In the genomic region with DNA sequence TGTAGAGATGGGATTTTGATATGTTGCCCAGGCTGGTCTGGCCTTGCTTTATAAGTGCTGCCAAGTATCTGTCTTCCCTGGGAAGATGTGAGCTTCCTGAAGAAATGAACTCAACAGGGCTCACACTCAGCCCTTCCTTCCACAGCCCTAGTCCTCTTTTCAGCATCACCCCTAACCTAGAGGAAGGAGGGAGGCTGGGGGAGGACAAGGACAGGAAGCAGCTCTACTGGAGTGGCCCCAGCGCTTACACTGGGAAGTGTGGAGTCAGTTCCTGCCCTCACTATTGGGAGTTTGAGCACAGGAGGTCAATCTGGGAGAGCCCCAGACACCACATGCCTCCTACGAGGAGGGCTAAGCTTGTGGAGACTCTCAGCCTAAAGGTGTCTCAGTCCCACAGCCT, we compare ENCODE assay signal across 29 cellular contexts. TPM values are rescaled to one million over a fixed set of nuclear protein-coding genes. Genes with fewer than 3 reads are reported as not detected.
DNase-seq lines count a peak whose midpoint lies in the region; ATAC-seq and TF ChIP-seq lines count a peak whose summit lies in the region.
"Had no signal": no experiment of that assay in that cellular context is flagged by ENCODE, and none has a peak within 500 bp of the region (broad histone marks: within the 10 kb centered on the region; RNA-seq: fewer than 3 reads in every experiment).

No MANE protein-coding gene starts in this region.

- H3K4me1 ChIP-seq in DND-41 (ENCODE audit: insufficient read depth, low read length) (peaks cover 58% of the 10 kb centered on the region), fibroblast of lung (ENCODE audit: control insufficient read depth, extremely low read depth, insufficient read depth, low read length) (peaks cover 31% of the 10 kb centered on the region)

- TF ChIP-seq CTCF in DND-41 (IDR thresholded peaks at IDR 0.05; ENCODE audit: borderline replicate concordance, extremely low read depth, low read length, poor library complexity, severe bottlenecking) (no peak), fibroblast of lung (conservative IDR thresholded peaks at IDR 0.05 in 1 of 2, IDR thresholded peaks at IDR 0.05 in 1 of 2; ENCODE audit: low read depth in 1 of 2, low read length in 2 of 2) (no peak), mesothelial cell of epicardium (IDR thresholded peaks at IDR 0.05; ENCODE audit: unreplicated experiment) (no peak)

- no peaks in the 10 kb centered on the region for H3K79me2 ChIP-seq in DND-41 (ENCODE audit: insufficient read depth, low read length)
- H3K79me2 ChIP-seq in fibroblast of lung (ENCODE audit: control insufficient read depth, insufficient read depth, low read length): no peaks in the 10 kb centered on the region

- peaks cover 9% of the 10 kb centered on the region for H3K36me3 Mint-ChIP-seq in mesothelial cell of epicardium
- peaks cover 53% of the 10 kb centered on the region for H3K36me3 Mint-ChIP-seq in activated CD4-positive, alpha-beta memory T cell treated with anti-CD3 and anti-CD28 coated beads, Interleukin-2, amount 10 ng/mL, durations not matched to agents 7 days and 5 days (ENCODE audit: low read depth)

- peak overlapping the region; percentile 61 for H3K27ac ChIP-seq in DND-41 (ENCODE audit: low read length)
- H3K27ac ChIP-seq in fibroblast of lung (ENCODE audit: insufficient read depth, low read length): peak overlapping the region; percentile 48
- H3K27ac ChIP-seq: BLaER1 treated with 17β-estradiol and CSF1 and Interleukin-3, amounts not matched to agents 10 nM and 100 nM; cardiac muscle cell; thoracic aorta had no signal

- H3K9me3 Mint-ChIP-seq in mesothelial cell of epicardium: no peaks in the 10 kb centered on the region
- no peaks in the 10 kb centered on the region for H3K9me3 Mint-ChIP-seq in activated CD4-positive, alpha-beta memory T cell treated with anti-CD3 and anti-CD28 coated beads, Interleukin-2, amount 10 ng/mL, durations not matched to agents 7 days and 5 days
- H3K9me3 Mint-ChIP-seq: activated naive CD4-positive, alpha-beta T cell treated with anti-CD3 and anti-CD28 coated beads, Interleukin-2, amount 50 U/mL, for 24 hours; activated T-helper 1 cell treated with anti-CD3 and anti-CD28 coated beads, Interleukin-12 subunit alpha, Interleukin-12 subunit beta, Interleukin-2, Interleukin-4 antibody, amounts not matched to agents 30 ng/mL and 10 ng/mL and 1 ng/mL, durations not matched to agents 14 hours and 24 hours and 36 hours; IgD-negative memory B cell had no signal

- no peak overlapping the region for H3K27ac Mint-ChIP-seq in mesothelial cell of epicardium
- H3K27ac Mint-ChIP-seq in activated CD4-positive, alpha-beta memory T cell treated with anti-CD3 and anti-CD28 coated beads, Interleukin-2, amount 10 ng/mL, durations not matched to agents 7 days and 5 days: no peak overlapping the region
- H3K27ac Mint-ChIP-seq: activated T-helper 1 cell treated with anti-CD3 and anti-CD28 coated beads, Interleukin-12 subunit alpha, Interleukin-12 subunit beta, Interleukin-2, Interleukin-4 antibody, amounts not matched to agents 30 ng/mL and 10 ng/mL and 1 ng/mL, durations not matched to agents 14 hours and 24 hours and 36 hours; dendritic cell treated with granulocyte-macrophage colony-stimulating factor and Interleukin-4, amounts not matched to agents 40 ng/mL and 50 ng/mL, for 4 days; IgD-negative memory B cell; stimulated activated naive B cell treated with anti-CD40 and anti-IgM and Interleukin-4, amounts not matched to agents 10 μg/mL and 1 μg/mL and 100 μg/mL, for 72 hours had no signal

- H3K27me3 ChIP-seq in DND-41 (ENCODE audit: insufficient read depth, low read length, poor library complexity) (no peaks in the 10 kb centered on the region), fibroblast of lung (ENCODE audit: control insufficient read depth, insufficient read depth, low read length) (no peaks in the 10 kb centered on the region)
- H3K27me3 ChIP-seq: cardiac muscle cell had no signal

- H3K4me3 Mint-ChIP-seq in mesothelial cell of epicardium: no peak overlapping the region
- no peak overlapping the region for H3K4me3 Mint-ChIP-seq in activated CD4-positive, alpha-beta memory T cell treated with anti-CD3 and anti-CD28 coated beads, Interleukin-2, amount 10 ng/mL, durations not matched to agents 7 days and 5 days
- H3K4me3 Mint-ChIP-seq: activated naive CD4-positive, alpha-beta T cell treated with anti-CD3 and anti-CD28 coated beads, Interleukin-2, amount 50 U/mL, for 24 hours; activated T-helper 1 cell treated with anti-CD3 and anti-CD28 coated beads, Interleukin-12 subunit alpha, Interleukin-12 subunit beta, Interleukin-2, Interleukin-4 antibody, amounts not matched to agents 30 ng/mL and 10 ng/mL and 1 ng/mL, durations not matched to agents 14 hours and 24 hours and 36 hours; dendritic cell treated with granulocyte-macrophage colony-stimulating factor and Interleukin-4, amounts not matched to agents 40 ng/mL and 50 ng/mL, for 4 days; IgD-negative memory B cell; stimulated activated naive B cell treated with anti-CD40 and anti-IgM and Interleukin-4, amounts not matched to agents 10 μg/mL and 1 μg/mL and 100 μg/mL, for 72 hours had no signal

- H4K20me1 ChIP-seq in DND-41 (ENCODE audit: insufficient read depth, low read length) (no peaks in the 10 kb centered on the region; the same call in 1 of the 2 replicates), fibroblast of lung (ENCODE audit: control insufficient read depth, extremely low read depth, insufficient read depth, low read length) (no peaks in the 10 kb centered on the region)

- CTCF ChIA-PET in activated CD4-positive, alpha-beta memory T cell treated with anti-CD3 and anti-CD28 coated beads, Interleukin-2, amount 10 ng/mL, durations not matched to agents 7 days and 5 days (lab: Charles Lee): interaction anchor here (1.4 to 1.8 kb wide), 2 partner anchors 24 to 33 kb away, joined by 4 to 5 read pairs; no protein-coding TSS in a partner anchor

- ATAC-seq in DND-41 (ENCODE audit: insufficient read depth, low read depth): no peak
- no peak for ATAC-seq in HG02610 (IDR thresholded peaks at IDR 0.05; ENCODE audit: unreplicated experiment)
- no peak for ATAC-seq in GM21360 (IDR thresholded peaks at IDR 0.05; ENCODE audit: unreplicated experiment)
- ATAC-seq: GM12878; stimulated activated naive B cell treated with anti-CD40 and anti-IgM and Interleukin-4, amounts not matched to agents 10 μg/mL and 1 μg/mL and 100 μg/mL, for 72 hours had no signal

- H3K9me3 ChIP-seq in DND-41 (ENCODE audit: insufficient read depth, low read length, severe bottlenecking) (no peaks in the 10 kb centered on the region), fibroblast of lung (ENCODE audit: control insufficient read depth, insufficient read depth, low read depth, low read length) (no peaks in the 10 kb centered on the region)
- H3K9me3 ChIP-seq: thoracic aorta had no signal

- DNase-seq in DND-41: no peak
- DNase-seq in fibroblast of lung (ENCODE audit: low read depth in 2 of 2): peak in 1 of 2 donors; percentile 36
- peak; percentile 69 for DNase-seq in pulmonary artery endothelial cell (ENCODE audit: low read depth, low spot score)
- DNase-seq in mesothelial cell of epicardium (ENCODE audit: low spot score in 2 of 2, unreplicated experiment in 2 of 2): no peak
- no peak for DNase-seq in activated CD4-positive, alpha-beta memory T cell treated with anti-CD3 and anti-CD28 coated beads, Interleukin-2, amount 10 ng/mL, durations not matched to agents 7 days and 5 days
- DNase-seq: activated CD4-positive, alpha-beta T cell treated with anti-CD3 and anti-CD28 coated beads for 48 hours; kidney glomerular epithelial cell; NCI-H1105 treated with DMSO at 0.1 percent for 48 hours; NCI-H2081; NCI-H446; SHP77; stimulated activated CD4-positive, alpha-beta T cell treated with anti-CD3 and anti-CD28 coated beads, Interleukin-4, amount 100 ng/mL, for 1 hour; stimulated activated naive B cell treated with anti-CD40 and anti-IgM and Interleukin-4, amounts not matched to agents 10 μg/mL and 1 μg/mL and 100 μg/mL, for 72 hours; SW 1271 had no signal

- H3K4me3 ChIP-seq in DND-41 (ENCODE audit: low read depth in 1 of 2, low read length in 2 of 2) (no peak overlapping the region), fibroblast of lung (replicated peaks in 1 of 4; ENCODE audit: control extremely low read depth in 1 of 4, insufficient read depth in 1 of 4, low read depth in 3 of 4, low read length in 4 of 4) (no peak overlapping the region)
- H3K4me3 ChIP-seq: BLaER1 treated with 17β-estradiol and CSF1 and Interleukin-3, amounts not matched to agents 10 nM and 100 nM; cardiac muscle cell; GM12878; lung; thoracic aorta had no signal

- peaks cover 27% of the 10 kb centered on the region for H3K4me1 Mint-ChIP-seq in mesothelial cell of epicardium
- peaks cover 49% of the 10 kb centered on the region for H3K4me1 Mint-ChIP-seq in activated CD4-positive, alpha-beta memory T cell treated with anti-CD3 and anti-CD28 coated beads, Interleukin-2, amount 10 ng/mL, durations not matched to agents 7 days and 5 days

- H3K4me2 ChIP-seq in DND-41 (ENCODE audit: insufficient read depth, low read length) (no peak overlapping the region), fibroblast of lung (ENCODE audit: extremely low read depth, insufficient read depth, low read length) (no peak overlapping the region)

- no peaks in the 10 kb centered on the region for H3K27me3 Mint-ChIP-seq in mesothelial cell of epicardium (ENCODE audit: low read depth)
- no peaks in the 10 kb centered on the region for H3K27me3 Mint-ChIP-seq in activated CD4-positive, alpha-beta memory T cell treated with anti-CD3 and anti-CD28 coated beads, Interleukin-2, amount 10 ng/mL, durations not matched to agents 7 days and 5 days
- H3K27me3 Mint-ChIP-seq: activated naive CD4-positive, alpha-beta T cell treated with anti-CD3 and anti-CD28 coated beads, Interleukin-2, amount 50 U/mL, for 24 hours had no signal

- H3K36me3 ChIP-seq in DND-41 (ENCODE audit: insufficient read depth, low read length) (peaks cover 78% of the 10 kb centered on the region), fibroblast of lung (ENCODE audit: control insufficient read depth, insufficient read depth, low read length) (peaks cover 16% of the 10 kb centered on the region)
- H3K36me3 ChIP-seq: cardiac muscle cell, thoracic aorta had no signal

- no peak overlapping the region for H2AFZ ChIP-seq in DND-41 (ENCODE audit: low read depth, low read length)
- H2AFZ ChIP-seq in fibroblast of lung (ENCODE audit: low read length): peak overlapping the region; percentile 5

- H3K9ac ChIP-seq in DND-41 (ENCODE audit: low read depth, low read length): no peak overlapping the region
- no peak overlapping the region for H3K9ac ChIP-seq in fibroblast of lung (ENCODE audit: insufficient read depth, low read length)
- H3K9ac ChIP-seq: BLaER1 treated with 17β-estradiol and CSF1 and Interleukin-3, amounts not matched to agents 10 nM and 100 nM had no signal

- POLR2A ChIA-PET in activated CD4-positive, alpha-beta memory T cell treated with anti-CD3 and anti-CD28 coated beads, Interleukin-2, amount 10 ng/mL, durations not matched to agents 7 days and 5 days (lab: Charles Lee): interaction anchor here (1.3 kb wide), 1 partner anchor 9 kb away, joined by 4 read pairs; no protein-coding TSS in a partner anchor

RNA-seq across cellular contexts. Expression of gene GALNT6, which starts 16.9 kb away (rescaled TPM):
- 3.6 TPM for polyA plus RNA-seq in PFSK-1 (2012; ENCODE audit: insufficient read length, low read depth)
- total RNA-seq in fibroblast of lung (25.9 and 115 TPM in 2 replicates), pulmonary artery endothelial cell (75.0 and 112 TPM in 2 replicates), mesothelial cell of epicardium (12.8 to 14.3 TPM (median 13.8 TPM) in 3 replicates)
- 25.2 and 74.2 TPM in 2 replicates for polyA plus RNA-seq in fibroblast of lung
- polyA plus RNA-seq in fibroblast of lung (2012): 29.2 and 74.1 TPM in 2 replicates
- polyA minus RNA-seq in fibroblast of lung (ENCODE audit: low replicate concordance): 28.5 and 191 TPM in 2 replicates
- 10 to 100 TPM; 17.8 to 18.6 TPM for total RNA-seq in activated CD4-positive, alpha-beta memory T cell treated with anti-CD3 and anti-CD28 coated beads, Interleukin-2, amount 10 ng/mL, durations not matched to agents 7 days and 5 days

RNA-seq across cellular contexts. Expression of gene CELA1, which starts 27.9 kb away (rescaled TPM):
- not detected for polyA plus RNA-seq in PFSK-1 (2012; ENCODE audit: insufficient read length, low read depth)
- not detected in 2 replicates for total RNA-seq in fibroblast of lung
- polyA plus RNA-seq in fibroblast of lung: not detected in 2 replicates
- not detected in 2 replicates for polyA plus RNA-seq in fibroblast of lung (2012)
- polyA minus RNA-seq in fibroblast of lung (ENCODE audit: low replicate concordance): not detected in 2 replicates
- total RNA-seq in pulmonary artery endothelial cell: not detected in 2 replicates
- total RNA-seq in mesothelial cell of epicardium: not detected in 3 replicates
- total RNA-seq in activated CD4-positive, alpha-beta memory T cell treated with anti-CD3 and anti-CD28 coated beads, Interleukin-2, amount 10 ng/mL, durations not matched to agents 7 days and 5 days: not detected
- total RNA-seq: activated T-helper 1 cell treated with anti-CD3 and anti-CD28 coated beads, Interleukin-12 subunit alpha, Interleukin-12 subunit beta, Interleukin-2, Interleukin-4 antibody, amounts not matched to agents 30 ng/mL and 10 ng/mL and 1 ng/mL, durations not matched to agents 14 hours and 24 hours and 36 hours; cardiac muscle cell; Daoy; fibroblast of villous mesenchyme; GM12878; lung; renal cortical epithelial cell; thoracic aorta had no signal
- polyA plus RNA-seq: cardiac muscle cell, GM12878 had no signal

RNA-seq across cellular contexts. Expression of gene SLC4A8, which starts 50.3 kb away (rescaled TPM):
- polyA plus RNA-seq in PFSK-1 (2012; ENCODE audit: insufficient read length, low read depth): 0.98 TPM
- total RNA-seq in fibroblast of lung (3.3 and 7.3 TPM in 2 replicates), pulmonary artery endothelial cell (3.7 and 5.1 TPM in 2 replicates), mesothelial cell of epicardium (17.5 to 21.2 TPM (median 17.6 TPM) in 3 replicates)
- polyA plus RNA-seq in fibroblast of lung: 4.9 and 12.4 TPM in 2 replicates
- 3.2 and 6.9 TPM in 2 replicates for polyA plus RNA-seq in fibroblast of lung (2012)
- polyA minus RNA-seq in fibroblast of lung (ENCODE audit: low replicate concordance): 8.6 and 11.3 TPM in 2 replicates
- 1 to 10 TPM; 5.2 to 5.4 TPM for total RNA-seq in activated CD4-positive, alpha-beta memory T cell treated with anti-CD3 and anti-CD28 coated beads, Interleukin-2, amount 10 ng/mL, durations not matched to agents 7 days and 5 days

RNA-seq across cellular contexts. Expression of gene BIN2, which starts 50.4 kb away (rescaled TPM):
- not detected for polyA plus RNA-seq in PFSK-1 (2012; ENCODE audit: insufficient read length, low read depth)
- total RNA-seq in fibroblast of lung (not detected in 2 replicates), pulmonary artery endothelial cell (not detected in 2 replicates), mesothelial cell of epicardium (0.18 TPM in 1 of 3 replicates, not detected in the others)
- not detected in 2 replicates for polyA plus RNA-seq in fibroblast of lung
- not detected in 2 replicates for polyA plus RNA-seq in fibroblast of lung (2012)
- polyA minus RNA-seq in fibroblast of lung (ENCODE audit: low replicate concordance): not detected in 2 replicates
- total RNA-seq in activated CD4-positive, alpha-beta memory T cell treated with anti-CD3 and anti-CD28 coated beads, Interleukin-2, amount 10 ng/mL, durations not matched to agents 7 days and 5 days: 100 to 1,000 TPM; 206 to 214 TPM
- total RNA-seq: cardiac muscle cell, Daoy, fibroblast of villous mesenchyme, renal cortical epithelial cell had no signal
- polyA plus RNA-seq: cardiac muscle cell had no signal
